ENCODE assay signal across 8 cellular contexts in the genomic region with DNA sequence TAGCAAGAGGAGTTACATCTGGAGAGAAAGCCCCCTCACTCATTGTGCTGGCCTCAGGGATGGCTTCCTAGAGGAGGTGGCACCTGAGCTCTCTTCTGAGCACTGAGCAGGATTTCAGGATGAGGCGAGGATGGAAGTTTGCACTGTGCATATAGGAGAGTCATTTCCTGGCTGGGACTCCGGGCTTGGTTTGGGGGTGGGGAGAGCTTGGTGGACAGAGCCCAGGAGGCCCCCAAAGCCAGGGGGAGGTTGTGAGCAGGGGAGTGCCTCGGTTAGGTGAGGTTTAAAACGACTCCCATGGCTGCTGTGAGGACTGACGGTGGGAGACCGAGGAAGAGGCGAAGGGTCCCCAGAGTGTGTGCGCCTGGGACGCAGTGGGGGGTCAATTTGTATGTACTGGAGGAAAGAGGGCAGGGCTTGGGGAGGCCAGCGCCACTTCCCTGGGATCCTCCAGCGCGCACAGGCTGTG. TPM values are rescaled to one million over a fixed set of nuclear protein-coding genes. Genes with fewer than 3 reads are reported as not detected.
DNase-seq lines count a peak whose midpoint lies in the region; ATAC-seq and TF ChIP-seq lines count a peak whose summit lies in the region.

No MANE protein-coding gene starts in this region.

- H3K4me3 ChIP-seq in DND-41 (ENCODE audit: low read depth in 1 of 2, low read length in 2 of 2), result peak overlapping the region in 1 of 2 experiments; percentile 71; a peak in 2 of 4 replicates
- peak overlapping the region; percentile 53 to 56 for H3K4me3 ChIP-seq in Panc1 (ENCODE audit: low read depth in 2 of 2, low read length in 2 of 2)
- peak overlapping the region; percentile 51 for H3K4me3 ChIP-seq in epithelial cell of esophagus (ENCODE audit: low read length)
- H3K4me3 ChIP-seq in psoas muscle, result peak overlapping the region; percentile 80

- WGBS in psoas muscle, 3 donors, result 61 to 69% (median 64%) methylated on average over 9 to 12 of the region's 12 CpGs

- H3K4me2 ChIP-seq in DND-41 (ENCODE audit: insufficient read depth, low read length), result peak overlapping the region; percentile 98

- peaks cover 22% of the 10 kb centered on the region for H3K4me1 ChIP-seq in DND-41 (ENCODE audit: insufficient read depth, low read length)
- peaks cover 54% of the 10 kb centered on the region for H3K4me1 ChIP-seq in Panc1 (ENCODE audit: control insufficient read depth, insufficient read depth, low read length)
- H3K4me1 ChIP-seq in psoas muscle, result peaks cover 31% of the 10 kb centered on the region

- POLR2A ChIA-PET in Panc1 (lab: Charles Lee), result no interaction called here

- in situ Hi-C loops in Panc1 (cut with HindIII; ENCODE audit: low pct_unique_long_range_greater_than_20kb, low sequenced_read_pairs), result no loop called here

- H3K27ac ChIP-seq in DND-41 (ENCODE audit: low read length), result no peak overlapping the region
- H3K27ac ChIP-seq in Panc1 (ENCODE audit: low read length), result no peak overlapping the region
- H3K27ac ChIP-seq in psoas muscle, result no peak overlapping the region

- H3K79me2 ChIP-seq in DND-41 (ENCODE audit: insufficient read depth, low read length), result no peaks in the 10 kb centered on the region

- ATAC-seq in DND-41 (ENCODE audit: insufficient read depth, low read depth) (no peak), Panc1 (no peak), psoas muscle (no peak), GM18519 (IDR thresholded peaks at IDR 0.05; ENCODE audit: low FRiP score, unreplicated experiment) (no peak)

- H3K27me3 ChIP-seq in DND-41 (ENCODE audit: insufficient read depth, low read length, poor library complexity) (no peaks in the 10 kb centered on the region), Panc1 (ENCODE audit: control insufficient read depth, insufficient read depth, low read length) (no peaks in the 10 kb centered on the region), psoas muscle (ENCODE audit: insufficient read depth in 3 of 3, low read length in 2 of 3) (no peaks in the 10 kb centered on the region)

- TF ChIP-seq CTCF in DND-41 (IDR thresholded peaks at IDR 0.05; ENCODE audit: borderline replicate concordance, extremely low read depth, low read length, poor library complexity, severe bottlenecking) (no peak), Panc1 (IDR thresholded peaks at IDR 0.05) (no peak), epithelial cell of esophagus (IDR thresholded peaks at IDR 0.05; ENCODE audit: insufficient read depth, low read depth, low read length, missing control alignments) (no peak), psoas muscle (IDR thresholded peaks at IDR 0.05) (no peak), GM20000 (IDR thresholded peaks at IDR 0.05; ENCODE audit: extremely low read depth, missing control alignments) (no peak)

- H4K20me1 ChIP-seq in DND-41 (ENCODE audit: insufficient read depth, low read length), result peaks cover 15% of the 10 kb centered on the region

- intact Hi-C loops in Panc1 (cut with micrococcal nuclease; ENCODE audit: unreplicated experiment), result no loop called here
- intact Hi-C loops in psoas muscle (cut with DNase I), result no loop called here

- no TSS peak for BruUV-seq in Panc1 (replicated peaks; lab: Mats Ljungman, UMichigan)

- no peak overlapping the region for H2AFZ ChIP-seq in DND-41 (ENCODE audit: low read depth, low read length)

- CTCF ChIA-PET in Panc1 (lab: Charles Lee), result no interaction called here

- H3K36me3 ChIP-seq in DND-41 (ENCODE audit: insufficient read depth, low read length), result no peaks in the 10 kb centered on the region
- no peaks in the 10 kb centered on the region; the same call in 1 of the 2 replicates for H3K36me3 ChIP-seq in Panc1 (ENCODE audit: control insufficient read depth, insufficient read depth, low read length)
- no peaks in the 10 kb centered on the region for H3K36me3 ChIP-seq in psoas muscle (ENCODE audit: insufficient read depth in 1 of 2, low read depth in 1 of 2)

- H3K9me3 ChIP-seq in DND-41 (ENCODE audit: insufficient read depth, low read length, severe bottlenecking) (no peaks in the 10 kb centered on the region), Panc1 (ENCODE audit: control insufficient read depth, insufficient read depth, low read depth, low read length) (no peaks in the 10 kb centered on the region), psoas muscle (no peaks in the 10 kb centered on the region)

- peak overlapping the region; percentile 57; the same call in 1 of the 2 replicates for H3K9ac ChIP-seq in DND-41 (ENCODE audit: low read depth, low read length)

- DNase-seq in DND-41 (no peak), Panc1 (ENCODE audit: low read depth, low spot score) (no peak), epithelial cell of esophagus (ENCODE audit: low read depth) (no peak), psoas muscle (no peak), hepatic stellate cell (ENCODE audit: low spot score) (no peak), GM20000 (ENCODE audit: low spot score) (no peak), SW480 (ENCODE audit: low spot score) (no peak)

RNA-seq across cellular contexts. Expression of a gene that starts 1.2 kb away (rescaled TPM):
- total RNA-seq in Panc1 (2021; ENCODE audit: unreplicated experiment) (6.7 TPM), psoas muscle (1 to 10 TPM in 3 of 4 donors, under 1 TPM in 1; 0.92 to 2.3 (median 1.8) TPM)
- polyA plus RNA-seq in Panc1 (2012; ENCODE audit: insufficient read length), result 5.4 TPM
- polyA plus RNA-seq in psoas muscle, result 1 to 10 TPM in 2 of 3 donors, under 1 TPM in 1; 0.91 to 1.5 (median 1.3) TPM

RNA-seq across cellular contexts. Expression of a gene that starts 24.6 kb away (rescaled TPM):
- total RNA-seq in Panc1 (2021; ENCODE audit: unreplicated experiment) (not detected), psoas muscle (under 1 TPM; 0.18 to 0.94 (median 0.32) TPM)
- polyA plus RNA-seq in Panc1 (2012; ENCODE audit: insufficient read length), result not detected
- under 1 TPM; 0.06 to 0.13 (median 0.07) TPM for polyA plus RNA-seq in psoas muscle

RNA-seq across cellular contexts. Expression of a gene that starts 45.6 kb away (rescaled TPM):
- 28.1 TPM for total RNA-seq in Panc1 (2021; ENCODE audit: unreplicated experiment)
- polyA plus RNA-seq in Panc1 (2012; ENCODE audit: insufficient read length), result 11.9 TPM
- 10 to 100 TPM; 10.9 to 23.5 (median 17.7) TPM for total RNA-seq in psoas muscle
- 10 to 100 TPM in 1 of 3 donors, 1 to 10 TPM in 2; 9.3 to 15.1 (median 9.9) TPM for polyA plus RNA-seq in psoas muscle
